Comparison of ENCODE assay signal across 8 cellular contexts in genomic region chr3:131502530-131503327, GRCh38. TPM values are rescaled to one million over a fixed set of nuclear protein-coding genes. Genes with fewer than 3 reads are reported as not detected.
A peak's percentile ranks its signal among the peaks of the same experiment; 100 is the strongest.
DNase-seq lines count a peak whose midpoint lies in the region; ATAC-seq and TF ChIP-seq lines count a peak whose summit lies in the region.

Gene MRPL3, minus strand, starts transcription at chr3:131502971. Its CDS starts 150 bp downstream, at chr3:131502821.

- no peaks in the 10 kb centered on the region for H3K27me3 ChIP-seq in CD4-positive, alpha-beta memory T cell (ENCODE audit: insufficient read depth, low read length)
- H3K27me3 ChIP-seq in ectodermal cell (ENCODE audit: control insufficient read depth, insufficient read depth, low read length, poor library complexity, severe bottlenecking), result peaks cover 31% of the 10 kb centered on the region

- H3K27ac ChIP-seq in CD4-positive, alpha-beta memory T cell (ENCODE audit: low read depth, low read length), result peak within 1 kb of the TSS; percentile 75
- peak within 1 kb of the TSS; percentile 62 for H3K27ac ChIP-seq in ectodermal cell (ENCODE audit: insufficient read depth, low read depth, low read length, poor library complexity, severe bottlenecking)

- CTCF ChIA-PET in CD4-positive, alpha-beta memory T cell (lab: Charles Lee; ENCODE audit: partially characterized antibody), result interaction anchor here (0.9 to 1.0 kb wide), 3 partner anchors 121 to 610 kb away, joined by 3 to 4 read pairs (median 3); partner anchors contain the start of gene NUDT16
- CTCF ChIA-PET in activated CD8-positive, alpha-beta T cell treated with anti-CD3 and anti-CD28 coated beads for 36 hours (lab: Charles Lee), result no interaction called here

- peaks cover 12% of the 10 kb centered on the region for H3K36me3 ChIP-seq in CD4-positive, alpha-beta memory T cell (ENCODE audit: insufficient read depth, low read length)
- peaks cover 18% of the 10 kb centered on the region for H3K36me3 ChIP-seq in ectodermal cell (ENCODE audit: control insufficient read depth, insufficient read depth, low read length)

- ATAC-seq in GM19455 (IDR thresholded peaks at IDR 0.05; ENCODE audit: unreplicated experiment), result peak; percentile 99
- peak; percentile 93 for ATAC-seq in activated CD8-positive, alpha-beta T cell treated with anti-CD3 and anti-CD28 coated beads for 36 hours

- H3K4me1 ChIP-seq in CD4-positive, alpha-beta memory T cell (ENCODE audit: insufficient read depth, low read length), result peaks cover 27% of the 10 kb centered on the region
- peaks cover 8% of the 10 kb centered on the region for H3K4me1 ChIP-seq in ectodermal cell (ENCODE audit: control insufficient read depth, insufficient read depth, low read length)

- 4 to 5% methylated on average over 46 to 47 of the region's 47 CpGs for WGBS in ectodermal cell, 2 experiments
- 1 to 2% methylated on average over 42 to 47 of the region's 47 CpGs for WGBS in lower leg skin, 2 donors

- H3K4me3 ChIP-seq in CD4-positive, alpha-beta memory T cell (ENCODE audit: low read length in 2 of 2), result peak within 1 kb of the TSS; percentile 74 to 98
- H3K4me3 ChIP-seq in ectodermal cell (ENCODE audit: insufficient read depth, low read depth, low read length) (peak within 1 kb of the TSS; percentile 98), lower leg skin (ENCODE audit: low read depth, poor library complexity, severe bottlenecking) (peak within 1 kb of the TSS; percentile 86)

- H3K27me3 Mint-ChIP-seq in CD4-positive, alpha-beta memory T cell, result no peaks in the 10 kb centered on the region
- no peaks in the 10 kb centered on the region for H3K27me3 Mint-ChIP-seq in activated CD8-positive, alpha-beta T cell treated with anti-CD3 and anti-CD28 coated beads for 36 hours

- H3K36me3 Mint-ChIP-seq in CD4-positive, alpha-beta memory T cell, result peaks cover 18 to 42% of the 10 kb centered on the region in 2 donors
- peaks cover 40% of the 10 kb centered on the region for H3K36me3 Mint-ChIP-seq in activated CD8-positive, alpha-beta T cell treated with anti-CD3 and anti-CD28 coated beads for 36 hours (ENCODE audit: low read depth)

- TF ChIP-seq POLR2A in lower leg skin (IDR thresholded peaks at IDR 0.05), result no peak

- POLR2A ChIA-PET in CD4-positive, alpha-beta memory T cell (lab: Charles Lee; ENCODE audit: partially characterized antibody), result interaction anchor here (1.0 to 1.4 kb wide), 3 partner anchors 121 to 609 kb away, joined by 3 to 7 read pairs (median 3); partner anchors contain the start of genes ATP2C1 and NUDT16
- POLR2A ChIA-PET in activated CD8-positive, alpha-beta T cell treated with anti-CD3 and anti-CD28 coated beads for 36 hours (lab: Charles Lee), result no interaction called here

- H3K9me3 ChIP-seq in CD4-positive, alpha-beta memory T cell (ENCODE audit: control insufficient read depth in 1 of 2, low read length in 2 of 2), result no peaks in the 10 kb centered on the region
- no peaks in the 10 kb centered on the region for H3K9me3 ChIP-seq in ectodermal cell (ENCODE audit: control insufficient read depth, low read length)

- peak; percentile 79 to 85 (median 81) for DNase-seq in CD4-positive, alpha-beta memory T cell
- DNase-seq in HK-2 (ENCODE audit: unreplicated experiment), result peak; percentile 91
- DNase-seq in NCI-H82 treated with DMSO at 0.1 percent for 48 hours (lab: John Stamatoyannopoulos, UW; ENCODE audit: unreplicated experiment), result peak; percentile 92
- peak; percentile 90 for DNase-seq in activated CD8-positive, alpha-beta T cell treated with anti-CD3 and anti-CD28 coated beads for 36 hours
- DNase-seq in lower leg skin (ENCODE audit: low spot score in 2 of 2), result peak; percentile 75 to 96
- DNase-seq in stimulated activated CD4-positive, alpha-beta T cell treated with anti-CD3 and anti-CD28 coated beads, Interleukin-4, amount 100 ng/mL, for 4 hours, result peak; percentile 79 to 80

- intact Hi-C loops in CD4-positive, alpha-beta memory T cell (cut with micrococcal nuclease), result loop anchor here (1.0 to 2.0 kb wide), 5 partner anchors 122 to 914 kb away; partner anchors contain the start of genes ASTE1, DNAJC13, NEK11 and NUDT16
- intact Hi-C loops in activated CD8-positive, alpha-beta T cell treated with anti-CD3 and anti-CD28 coated beads for 36 hours (cut with micrococcal nuclease), result loop anchor here (10.0 kb wide), 1 partner anchor 468 kb away; no protein-coding TSS in a partner anchor
- intact Hi-C loops in lower leg skin (cut with DNase I; ENCODE audit: low total_unique reads), result no loop called here

- peak within 1 kb of the TSS; percentile 92 to 97 (median 95) for H3K27ac Mint-ChIP-seq in CD4-positive, alpha-beta memory T cell
- peak within 1 kb of the TSS; percentile 98 for H3K27ac Mint-ChIP-seq in activated CD8-positive, alpha-beta T cell treated with anti-CD3 and anti-CD28 coated beads for 36 hours

- peak within 1 kb of the TSS; percentile 91 to 100 (median 98) for H3K4me3 Mint-ChIP-seq in CD4-positive, alpha-beta memory T cell
- H3K4me3 Mint-ChIP-seq in activated CD8-positive, alpha-beta T cell treated with anti-CD3 and anti-CD28 coated beads for 36 hours, result peak within 1 kb of the TSS; percentile 99

- peaks cover 25 to 47% (median 38%) of the 10 kb centered on the region in 4 donors for H3K4me1 Mint-ChIP-seq in CD4-positive, alpha-beta memory T cell
- peaks cover 30% of the 10 kb centered on the region for H3K4me1 Mint-ChIP-seq in activated CD8-positive, alpha-beta T cell treated with anti-CD3 and anti-CD28 coated beads for 36 hours (ENCODE audit: low read depth)

- no peaks in the 10 kb centered on the region for H3K9me3 Mint-ChIP-seq in CD4-positive, alpha-beta memory T cell
- no peaks in the 10 kb centered on the region for H3K9me3 Mint-ChIP-seq in activated CD8-positive, alpha-beta T cell treated with anti-CD3 and anti-CD28 coated beads for 36 hours

- TF ChIP-seq CTCF in activated CD8-positive, alpha-beta T cell treated with anti-CD3 and anti-CD28 coated beads for 36 hours (IDR thresholded peaks at IDR 0.05), result no peak
- TF ChIP-seq CTCF in lower leg skin (IDR thresholded peaks at IDR 0.05), result no peak

RNA-seq across cellular contexts. Expression of gene MRPL3, which starts in this region (rescaled TPM):
- total RNA-seq in CD4-positive, alpha-beta memory T cell, result 10 to 100 TPM; 45.8 to 48.1 TPM
- 100 to 1,000 TPM in 1 of 2 donors, 10 to 100 TPM in 1; 82.5 to 110 TPM for polyA plus RNA-seq in CD4-positive, alpha-beta memory T cell
- 100 to 1,000 TPM; 168 TPM for total RNA-seq in activated CD8-positive, alpha-beta T cell treated with anti-CD3 and anti-CD28 coated beads for 36 hours
- 155 TPM for polyA plus RNA-seq in ectodermal cell (2013, experiment 1 of 4)
- polyA plus RNA-seq in ectodermal cell (2013, experiment 2 of 4), result 150 TPM
- polyA plus RNA-seq in ectodermal cell (2013, experiment 3 of 4), result 125 TPM
- 141 TPM for polyA plus RNA-seq in ectodermal cell (2013, experiment 4 of 4)
- 10 to 100 TPM; 37.8 to 60.0 (median 55.1) TPM for total RNA-seq in lower leg skin

Comparison
In these comparisons a context has a peak if more than half of its experiments do, and no peak if none do; other contexts are left out.
1. Peak in every context shown above with its lines: DNase-seq, ATAC-seq, H3K4me3 ChIP-seq and H3K27ac ChIP-seq.